In genomic region chr4:3954540-3955360, GRCh38 we compare ENCODE assay signal across 8 cellular contexts.
DNase-seq lines count a peak whose midpoint lies in the region; ATAC-seq and TF ChIP-seq lines count a peak whose summit lies in the region.
"Not testable (repeated sequence)": the region's sequence is repeated elsewhere in the genome, so short reads cannot be mapped to it uniquely, and the experiment has no call there.

No MANE protein-coding gene starts in this region.

- H3K9me3 Mint-ChIP-seq in memory B cell, result not testable (repeated sequence)

- peak overlapping the region; percentile 77 for H3K4me3 ChIP-seq in Loucy (ENCODE audit: low read length, poor library complexity, severe bottlenecking)

- TF ChIP-seq CTCF in Loucy (conservative IDR thresholded peaks at IDR 0.05; ENCODE audit: low read length), result not testable (repeated sequence)

- H3K79me2 ChIP-seq in Loucy (ENCODE audit: insufficient read depth, low read length), result not testable (repeated sequence)

- H3K9me3 ChIP-seq in Loucy (ENCODE audit: insufficient read depth, low read depth, low read length), result not testable (repeated sequence)

- H3K36me3 Mint-ChIP-seq in memory B cell, result not testable (repeated sequence)

- not testable (repeated sequence) for H3F3A ChIP-seq in Loucy (ENCODE audit: low read depth)

- H3K27me3 ChIP-seq in Loucy (ENCODE audit: insufficient read depth, low read length, poor library complexity, severe bottlenecking), result not testable (repeated sequence)

- H3K4me2 ChIP-seq in Loucy (ENCODE audit: low read depth, low read length, poor library complexity, severe bottlenecking), result peak overlapping the region; percentile 81

- H3K9me2 ChIP-seq in Loucy (replicated peaks; ENCODE audit: low read depth, low read length), result not testable (repeated sequence)

- DNase-seq in AG08396 (ENCODE audit: low spot score), result peak; percentile 83
- DNase-seq in SHP77 (lab: John Stamatoyannopoulos, UW), result peak; percentile 4 to 19
- peak; percentile 38 for DNase-seq in activated T-helper 1 cell treated with Interleukin-2 at 50 U/mL for 16 hours (ENCODE audit: low read depth)
- peak; percentile 23 for DNase-seq in epidermal melanocyte (ENCODE audit: insufficient read length, low spot score)
- DNase-seq in memory B cell (ENCODE audit: low spot score in 2 of 2), result peak; percentile 45 to 51
- DNase-seq in stimulated activated CD4-positive, alpha-beta T cell treated with anti-CD3 and anti-CD28 coated beads, Interleukin-2, amount 100 ng/mL, for 4 hours (ENCODE audit: low read depth), result peak; percentile 58

- H3K36me3 ChIP-seq in Loucy (ENCODE audit: insufficient read depth, low read length), result not testable (repeated sequence)

- H3K27me3 Mint-ChIP-seq in memory B cell, result not testable (repeated sequence)

- H3K4me1 ChIP-seq in Loucy (ENCODE audit: insufficient read depth, low read length, poor library complexity, severe bottlenecking), result not testable (repeated sequence)

- peak; percentile 1 for ATAC-seq in GM19351 (IDR thresholded peaks at IDR 0.05; ENCODE audit: unreplicated experiment)
- not testable (repeated sequence) for ATAC-seq in memory B cell (ENCODE audit: low read depth)

- H3K4me1 Mint-ChIP-seq in memory B cell, result not testable (repeated sequence)

- peak overlapping the region; percentile 88 for H3K4me3 Mint-ChIP-seq in memory B cell

- peak overlapping the region; percentile 71 for H3K9ac ChIP-seq in Loucy (ENCODE audit: low read depth, low read length, poor library complexity, severe bottlenecking)

- peak overlapping the region; percentile 95 for H3K27ac Mint-ChIP-seq in memory B cell

- not testable (repeated sequence) for H4K20me1 ChIP-seq in Loucy (ENCODE audit: insufficient read depth, low read length, poor library complexity, severe bottlenecking)

- H2AFZ ChIP-seq in Loucy (ENCODE audit: low read length), result peak overlapping the region; percentile 95

Comparison
In these comparisons a context has a peak if more than half of its experiments do, and no peak if none do; other contexts are left out.
1. DNase-seq: peak in every context shown above with its lines; median percentile 83 in AG08396; 58 in stimulated activated CD4-positive, alpha-beta T cell treated with anti-CD3 and anti-CD28 coated beads, Interleukin-2, amount 100 ng/mL, for 4 hours; 48 in memory B cell; 38 in activated T-helper 1 cell treated with Interleukin-2 at 50 U/mL for 16 hours; 23 in epidermal melanocyte; 12 in SHP77.